1 cellular context compared by ENCODE assay signal in genomic region chr20:54043044-54043967, GRCh38.
TF ChIP-seq lines count a peak whose summit lies in the region.

No MANE protein-coding gene starts in this region.

TF ChIP-seq in GM23338, 12 proteins besides CTCF, POLR2A, EP300 and RAD21 (continued from another document):
- no peak for TF ChIP-seq ZNF462 (CRISPR knock-in tag; IDR thresholded peaks at IDR 0.05)
- TF ChIP-seq CREB1 (CRISPR knock-in tag; IDR thresholded peaks at IDR 0.05; ENCODE audit: low read depth): no peak
- TF ChIP-seq NANOG (IDR thresholded peaks at IDR 0.05; ENCODE audit: borderline replicate concordance): no peak
- no peak for TF ChIP-seq JUNB (IDR thresholded peaks at IDR 0.05; ENCODE audit: unreplicated experiment)
- no peak for TF ChIP-seq EZH2 (IDR thresholded peaks at IDR 0.05; ENCODE audit: low read depth, unreplicated experiment)
- TF ChIP-seq ZNF331 (CRISPR knock-in tag; IDR thresholded peaks at IDR 0.05; ENCODE audit: low read depth): no peak
- no peak for TF ChIP-seq POLR2AphosphoS5 (IDR thresholded peaks at IDR 0.05; ENCODE audit: low read depth)
- TF ChIP-seq ETS1 (IDR thresholded peaks at IDR 0.05): no peak
- no peak for TF ChIP-seq STAT1 (IDR thresholded peaks at IDR 0.05; ENCODE audit: unreplicated experiment)
